ENCODE assay signal across 8 cellular contexts in the genomic region with DNA sequence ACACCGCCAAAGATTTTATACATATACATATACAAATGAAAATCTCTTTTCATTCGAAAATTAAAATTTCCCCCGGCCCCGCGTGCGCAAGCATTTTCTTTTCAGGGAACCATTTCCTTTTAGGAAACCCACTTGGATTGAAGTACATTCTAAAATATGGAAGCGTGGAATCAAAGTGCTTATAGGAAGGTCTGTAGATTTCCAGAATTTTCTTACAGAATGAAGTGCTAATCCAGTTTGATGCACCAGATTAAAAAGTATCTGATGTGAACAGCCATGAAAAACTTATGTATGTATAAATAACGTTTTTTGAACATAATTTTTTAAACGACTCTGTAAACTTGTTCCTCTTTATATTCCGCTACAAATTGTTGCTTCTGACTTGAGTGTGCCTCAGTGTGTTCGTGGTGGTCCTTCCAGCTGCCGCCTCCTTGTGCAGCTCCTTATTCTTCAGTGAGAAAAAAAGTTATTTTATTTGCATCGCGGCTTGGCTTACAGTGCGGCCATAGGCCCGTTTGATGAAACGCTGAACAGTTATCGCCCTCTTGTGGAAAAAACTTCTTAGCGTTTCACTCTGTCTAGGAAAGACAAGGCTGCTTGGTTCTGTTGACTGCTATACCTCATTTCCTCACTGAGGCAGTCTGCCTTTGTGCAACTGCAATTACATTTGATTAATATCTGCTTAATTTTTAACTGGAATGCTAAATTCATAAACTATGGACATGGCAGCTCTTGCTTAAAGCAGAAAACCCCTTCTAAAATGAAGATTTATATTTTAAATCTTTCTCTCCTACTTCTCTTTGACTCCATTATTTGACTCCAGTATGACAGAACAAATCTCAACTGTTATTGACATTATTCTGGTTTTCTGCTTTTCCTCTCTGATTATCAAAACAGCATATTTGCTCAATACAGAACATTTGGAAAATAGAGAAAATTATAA. TPM values are rescaled to one million over a fixed set of nuclear protein-coding genes. Genes with fewer than 3 reads are reported as not detected.
DNase-seq lines count a peak whose midpoint lies in the region; ATAC-seq and TF ChIP-seq lines count a peak whose summit lies in the region.

No MANE protein-coding gene starts in this region.

- H3K9me3 ChIP-seq in OCI-LY3 (ENCODE audit: insufficient read depth, low read length) (no peaks in the 10 kb centered on the region), liver (ENCODE audit: control insufficient read depth in 4 of 4, low read length in 3 of 4) (no peaks in the 10 kb centered on the region)

- H3K9me3 Mint-ChIP-seq in activated CD4-positive, alpha-beta T cell treated with anti-CD3 and anti-CD28 coated beads, Interleukin-2, amount 10 ng/mL, durations not matched to agents 24 days and 14 days: peaks cover 7% of the 10 kb centered on the region
- H3K9me3 Mint-ChIP-seq in IgD-negative memory B cell: peaks cover 2 to 20% (median 10%) of the 10 kb centered on the region in 3 donors

- TF ChIP-seq RAD21 in liver (IDR thresholded peaks at IDR 0.05): peak; percentile 81 to 85

- no peak overlapping the region for H3K4me3 Mint-ChIP-seq in activated CD4-positive, alpha-beta T cell treated with anti-CD3 and anti-CD28 coated beads, Interleukin-2, amount 10 ng/mL, durations not matched to agents 24 days and 14 days
- peak overlapping the region in 2 of 4 donors; percentile 23 to 33 for H3K4me3 Mint-ChIP-seq in IgD-negative memory B cell

- H3K36me3 Mint-ChIP-seq in activated CD4-positive, alpha-beta T cell treated with anti-CD3 and anti-CD28 coated beads, Interleukin-2, amount 10 ng/mL, durations not matched to agents 24 days and 14 days (ENCODE audit: low read depth): peaks cover 3% of the 10 kb centered on the region
- no peaks in the 10 kb centered on the region for H3K36me3 Mint-ChIP-seq in IgD-negative memory B cell

- peak overlapping the region; percentile 69 for H3K4me2 ChIP-seq in OCI-LY3 (ENCODE audit: low read length)

- 7% methylated on average over 19 of the region's 19 CpGs for WGBS in liver

- H3K4me1 ChIP-seq in OCI-LY3 (ENCODE audit: low read length) (no peaks in the 10 kb centered on the region), liver (ENCODE audit: control insufficient read depth in 4 of 4, insufficient read depth in 4 of 4, low read length in 3 of 4) (peaks cover 3 to 12% (median 6%) of the 10 kb centered on the region in 4 donors)

- peak; percentile 82 for TF ChIP-seq CTCF in OCI-LY3 (IDR thresholded peaks at IDR 0.05; ENCODE audit: low read depth, low read length)
- peak; percentile 53 for TF ChIP-seq CTCF in liver (IDR thresholded peaks at IDR 0.05; ENCODE audit: low read depth, low read length, missing input control)

- no peaks in the 10 kb centered on the region for H4K20me1 ChIP-seq in OCI-LY3 (ENCODE audit: insufficient read depth, low read length)

- intact Hi-C loops in activated CD4-positive, alpha-beta T cell treated with anti-CD3 and anti-CD28 coated beads, Interleukin-2, amount 10 ng/mL, durations not matched to agents 24 days and 14 days (cut with micrococcal nuclease): loop anchor here (2.0 kb wide), 1 partner anchor 859 kb away; no protein-coding TSS in a partner anchor

- H2AFZ ChIP-seq in OCI-LY3 (ENCODE audit: low read depth, low read length): no peak overlapping the region; the same call in 1 of the 2 replicates

- H3K36me3 ChIP-seq in OCI-LY3 (replicated peaks; ENCODE audit: low read depth, low read length) (no peaks in the 10 kb centered on the region), liver (ENCODE audit: control insufficient read depth in 4 of 4, insufficient read depth in 3 of 4, low read depth in 1 of 4, low read length in 3 of 4) (no peaks in the 10 kb centered on the region)

- peak; percentile 72 for ATAC-seq in GM21717 (IDR thresholded peaks at IDR 0.05; ENCODE audit: unreplicated experiment)

- H3K9ac ChIP-seq in OCI-LY3 (ENCODE audit: low read length) (no peak overlapping the region), liver (ENCODE audit: low read depth in 1 of 2, low read length in 2 of 2) (no peak overlapping the region)

- peak; percentile 75 for DNase-seq in activated CD4-positive, alpha-beta T cell treated with anti-CD3 and anti-CD28 coated beads, Interleukin-2, amount 10 ng/mL, durations not matched to agents 24 days and 14 days
- DNase-seq in activated CD4-positive, alpha-beta T cell treated with anti-CD3 and anti-CD28 coated beads for 4 hours: no peak
- DNase-seq in cerebellar cortex (ENCODE audit: low spot score): peak; percentile 70
- no peak for DNase-seq in effector CD4-positive, alpha-beta T cell

- peaks cover 5% of the 10 kb centered on the region for H3K4me1 Mint-ChIP-seq in activated CD4-positive, alpha-beta T cell treated with anti-CD3 and anti-CD28 coated beads, Interleukin-2, amount 10 ng/mL, durations not matched to agents 24 days and 14 days
- peaks cover 5 to 9% (median 5%) of the 10 kb centered on the region in 3 donors for H3K4me1 Mint-ChIP-seq in IgD-negative memory B cell

- H3K79me2 ChIP-seq in OCI-LY3 (ENCODE audit: low read length): no peaks in the 10 kb centered on the region

- H3K4me3 ChIP-seq in OCI-LY3 (ENCODE audit: low read length) (0 out of 2 replicates have a peak overlapping the region, but pooled peaks have one; percentile 29), liver (ENCODE audit: low read depth in 1 of 3, low read length in 3 of 3) (no peak overlapping the region)

- H3K27ac ChIP-seq in OCI-LY3 (ENCODE audit: low read length) (no peak overlapping the region), liver (ENCODE audit: low read depth in 1 of 2, low read length in 2 of 2) (no peak overlapping the region)

- H3K27me3 ChIP-seq in OCI-LY3 (ENCODE audit: low read depth, low read length) (no peaks in the 10 kb centered on the region; the same call in 1 of the 2 replicates), liver (ENCODE audit: control insufficient read depth in 4 of 4, insufficient read depth in 4 of 4, low read length in 3 of 4) (peaks cover 0 to 48% (median 20%) of the 10 kb centered on the region in 4 donors)

- no peak overlapping the region for H3K27ac Mint-ChIP-seq in activated CD4-positive, alpha-beta T cell treated with anti-CD3 and anti-CD28 coated beads, Interleukin-2, amount 10 ng/mL, durations not matched to agents 24 days and 14 days
- H3K27ac Mint-ChIP-seq in IgD-negative memory B cell: peak overlapping the region; percentile 50 to 79 (median 53)

- H3K27me3 Mint-ChIP-seq in activated CD4-positive, alpha-beta T cell treated with anti-CD3 and anti-CD28 coated beads, Interleukin-2, amount 10 ng/mL, durations not matched to agents 24 days and 14 days: peaks cover 70% of the 10 kb centered on the region
- peaks cover 49% of the 10 kb centered on the region for H3K27me3 Mint-ChIP-seq in IgD-negative memory B cell

TF ChIP-seq in liver, 16 proteins besides CTCF, POLR2A, EP300 and RAD21:
- peak; percentile 38 for TF ChIP-seq YY1 (IDR thresholded peaks at IDR 0.05)
- TF ChIP-seq, protein P1, sequence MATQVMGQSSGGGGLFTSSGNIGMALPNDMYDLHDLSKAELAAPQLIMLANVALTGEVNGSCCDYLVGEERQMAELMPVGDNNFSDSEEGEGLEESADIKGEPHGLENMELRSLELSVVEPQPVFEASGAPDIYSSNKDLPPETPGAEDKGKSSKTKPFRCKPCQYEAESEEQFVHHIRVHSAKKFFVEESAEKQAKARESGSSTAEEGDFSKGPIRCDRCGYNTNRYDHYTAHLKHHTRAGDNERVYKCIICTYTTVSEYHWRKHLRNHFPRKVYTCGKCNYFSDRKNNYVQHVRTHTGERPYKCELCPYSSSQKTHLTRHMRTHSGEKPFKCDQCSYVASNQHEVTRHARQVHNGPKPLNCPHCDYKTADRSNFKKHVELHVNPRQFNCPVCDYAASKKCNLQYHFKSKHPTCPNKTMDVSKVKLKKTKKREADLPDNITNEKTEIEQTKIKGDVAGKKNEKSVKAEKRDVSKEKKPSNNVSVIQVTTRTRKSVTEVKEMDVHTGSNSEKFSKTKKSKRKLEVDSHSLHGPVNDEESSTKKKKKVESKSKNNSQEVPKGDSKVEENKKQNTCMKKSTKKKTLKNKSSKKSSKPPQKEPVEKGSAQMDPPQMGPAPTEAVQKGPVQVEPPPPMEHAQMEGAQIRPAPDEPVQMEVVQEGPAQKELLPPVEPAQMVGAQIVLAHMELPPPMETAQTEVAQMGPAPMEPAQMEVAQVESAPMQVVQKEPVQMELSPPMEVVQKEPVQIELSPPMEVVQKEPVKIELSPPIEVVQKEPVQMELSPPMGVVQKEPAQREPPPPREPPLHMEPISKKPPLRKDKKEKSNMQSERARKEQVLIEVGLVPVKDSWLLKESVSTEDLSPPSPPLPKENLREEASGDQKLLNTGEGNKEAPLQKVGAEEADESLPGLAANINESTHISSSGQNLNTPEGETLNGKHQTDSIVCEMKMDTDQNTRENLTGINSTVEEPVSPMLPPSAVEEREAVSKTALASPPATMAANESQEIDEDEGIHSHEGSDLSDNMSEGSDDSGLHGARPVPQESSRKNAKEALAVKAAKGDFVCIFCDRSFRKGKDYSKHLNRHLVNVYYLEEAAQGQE (IDR thresholded peaks at IDR 0.05): no peak

RNA-seq across cellular contexts. Expression of a gene that starts 4.7 kb away (rescaled TPM):
- total RNA-seq in activated CD4-positive, alpha-beta T cell treated with anti-CD3 and anti-CD28 coated beads, Interleukin-2, amount 10 ng/mL, durations not matched to agents 24 days and 14 days: not detected in 2 replicates
- polyA plus RNA-seq in IgD-negative memory B cell: not detected
- under 1 TPM in 1 of 2 donors, not detected in 1; 0.05 TPM for total RNA-seq in liver
- polyA plus RNA-seq in liver: not detected

Comparison
In these comparisons a context has a peak if more than half of its experiments do, and no peak if none do; other contexts are left out.
1. DNase-seq: peak in activated CD4-positive, alpha-beta T cell treated with anti-CD3 and anti-CD28 coated beads, Interleukin-2, amount 10 ng/mL, durations not matched to agents 24 days and 14 days (single experiment) and cerebellar cortex (single experiment); none in activated CD4-positive, alpha-beta T cell treated with anti-CD3 and anti-CD28 coated beads for 4 hours (0 of 2) and effector CD4-positive, alpha-beta T cell (single experiment).